In genomic region chr5:27524515-27524914, GRCh38 we compare ENCODE assay signal across 21 cellular contexts.
DNase-seq lines count a peak whose midpoint lies in the region; ATAC-seq, FAIRE-seq and TF ChIP-seq lines count a peak whose summit lies in the region.
"Had no signal": no experiment of that assay in that cellular context is flagged by ENCODE, and none has a peak within 500 bp of the region (broad histone marks: within the 10 kb centered on the region; RNA-seq: fewer than 3 reads in every experiment).

No MANE protein-coding gene starts in this region.

- DNase-seq in RCC 7860 (ENCODE audit: low spot score) (no peak), kidney (no peak), glomerular visceral epithelial cell (ENCODE audit: extremely low spot score) (no peak), epidermal melanocyte (ENCODE audit: insufficient read length, low spot score) (no peak), mucosa of descending colon (no peak), GM20000 (ENCODE audit: low spot score) (no peak)
- DNase-seq: Caco-2; CD4-positive, CD25-positive, alpha-beta regulatory T cell; CD8-positive, alpha-beta T cell; DMS153; DND-41; GDM1; GOT3; HFFc6 had no signal

- H3K27ac ChIP-seq in kidney (ENCODE audit: low read depth in 2 of 2, low read length in 2 of 2): no peak overlapping the region
- H3K27ac ChIP-seq: BLaER1, C4-2B had no signal

- no peak for ATAC-seq in mucosa of descending colon
- ATAC-seq: CD8-positive, alpha-beta T cell; GM12878 had no signal

- FAIRE-seq in RCC 7860 (lab: Jason Lieb, UNC): peak; percentile 90
- peak; percentile 51 for FAIRE-seq in colon (lab: Jason Lieb, UNC)
- FAIRE-seq in kidney (lab: Jason Lieb, UNC): peak; percentile 89
- FAIRE-seq: GM12878, GM19239, H54 had no signal

- H3K36me3 ChIP-seq in kidney (ENCODE audit: control insufficient read depth in 1 of 2, insufficient read depth in 2 of 2, low read length in 2 of 2) (no peaks in the 10 kb centered on the region), mucosa of descending colon (ENCODE audit: low read depth) (no peaks in the 10 kb centered on the region)
- H3K36me3 ChIP-seq: BLaER1, HAP-1 had no signal

- H3K9ac ChIP-seq in kidney (ENCODE audit: low read length in 2 of 2): no peak overlapping the region
- H3K9ac ChIP-seq: BLaER1 had no signal

- TF ChIP-seq CTCF in kidney (IDR thresholded peaks at IDR 0.05; ENCODE audit: borderline replicate concordance, extremely low read depth, insufficient read depth) (no peak), mucosa of descending colon (IDR thresholded peaks at IDR 0.05) (no peak), GM20000 (IDR thresholded peaks at IDR 0.05; ENCODE audit: extremely low read depth, missing control alignments) (no peak)

- intact Hi-C loops in kidney (cut with DNase I) (no loop called here), mucosa of descending colon (cut with DNase I, micrococcal nuclease) (no loop called here)

- no peaks in the 10 kb centered on the region for H3K9me3 ChIP-seq in kidney (ENCODE audit: control insufficient read depth in 1 of 2, low read length in 2 of 2)
- peaks cover 46% of the 10 kb centered on the region for H3K9me3 ChIP-seq in mucosa of descending colon
- H3K9me3 ChIP-seq: Caco-2, HAP-1 had no signal

- H3K4me1 ChIP-seq in kidney (ENCODE audit: control insufficient read depth in 1 of 2, insufficient read depth in 1 of 2, low read depth in 1 of 2, low read length in 2 of 2) (no peaks in the 10 kb centered on the region), mucosa of descending colon (ENCODE audit: low read depth) (no peaks in the 10 kb centered on the region)
- H3K4me1 ChIP-seq: BLaER1, Caco-2, HAP-1 had no signal

- H3K4me3 ChIP-seq in kidney (ENCODE audit: low read length in 2 of 2) (no peak overlapping the region), mucosa of descending colon (no peak overlapping the region)
- H3K4me3 ChIP-seq: BLaER1, GM12878, HAP-1 had no signal
